In the genomic region with DNA sequence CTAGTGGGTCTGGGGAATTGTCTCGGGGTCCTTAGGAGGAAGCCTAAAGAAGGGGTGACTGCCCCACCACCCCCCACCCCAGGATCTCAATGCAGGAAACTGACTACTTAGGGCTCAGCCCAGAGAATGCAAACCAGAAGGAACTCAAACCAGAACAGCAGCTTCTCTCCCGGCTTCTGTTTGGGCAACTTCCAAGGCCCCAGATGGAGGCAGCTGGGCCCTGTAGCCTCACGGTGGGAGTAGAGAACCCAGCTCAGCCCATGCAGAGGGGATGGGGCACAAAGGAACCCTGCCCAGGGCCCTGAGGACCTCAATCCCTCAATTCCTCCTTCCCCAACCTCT, we compare ENCODE assay signal across 8 cellular contexts. TPM values are rescaled to one million over a fixed set of nuclear protein-coding genes. Genes with fewer than 3 reads are reported as not detected.
DNase-seq lines count a peak whose midpoint lies in the region; ATAC-seq and TF ChIP-seq lines count a peak whose summit lies in the region.

No MANE protein-coding gene starts in this region.

- no peak for TF ChIP-seq POLR2A in uterus (IDR thresholded peaks at IDR 0.05)

- H3K4me1 Mint-ChIP-seq in activated CD8-positive, alpha-beta T cell treated with anti-CD3 and anti-CD28 coated beads, Interleukin-2, amount 10 ng/mL, durations not matched to agents 7 days and 5 days (ENCODE audit: low read depth): peaks cover 42% of the 10 kb centered on the region

- TF ChIP-seq CTCF in cardiac muscle cell (IDR thresholded peaks at IDR 0.05; ENCODE audit: low read depth, low read length): peak; percentile 18
- no peak for TF ChIP-seq CTCF in uterus (IDR thresholded peaks at IDR 0.05)

- intact Hi-C loops in Right ventricle myocardium superior (cut with DNase I) (no loop called here), uterus (cut with DNase I; ENCODE audit: low total_unique reads) (no loop called here)

- POLR2A ChIA-PET in activated CD8-positive, alpha-beta T cell treated with anti-CD3 and anti-CD28 coated beads, Interleukin-2, amount 10 ng/mL, durations not matched to agents 7 days and 5 days (lab: Charles Lee): interaction anchor here (0.6 to 7.6 kb wide), 8 partner anchors 8 to 88 kb away, joined by 3 to 415 read pairs (median 15); a partner anchor contains a TSS

- CTCF ChIA-PET in activated CD8-positive, alpha-beta T cell treated with anti-CD3 and anti-CD28 coated beads, Interleukin-2, amount 10 ng/mL, durations not matched to agents 7 days and 5 days (lab: Charles Lee): interaction anchor here (1.0 to 7.4 kb wide), 8 partner anchors 9 to 247 kb away, joined by 3 to 135 read pairs (median 15); a partner anchor contains a TSS

- no peaks in the 10 kb centered on the region for H3K9me3 Mint-ChIP-seq in activated CD8-positive, alpha-beta T cell treated with anti-CD3 and anti-CD28 coated beads, Interleukin-2, amount 10 ng/mL, durations not matched to agents 7 days and 5 days (ENCODE audit: insufficient read depth)

- no peaks in the 10 kb centered on the region for H3K27me3 Mint-ChIP-seq in activated CD8-positive, alpha-beta T cell treated with anti-CD3 and anti-CD28 coated beads, Interleukin-2, amount 10 ng/mL, durations not matched to agents 7 days and 5 days (ENCODE audit: low read depth)

- H3K27ac ChIP-seq in cardiac muscle cell: no peak overlapping the region
- peak overlapping the region; percentile 38 for H3K27ac ChIP-seq in layer of hippocampus (ENCODE audit: low read depth, low read length)
- peak overlapping the region; percentile 93 to 96 for H3K27ac ChIP-seq in uterus

- DNase-seq in cardiac muscle cell (ENCODE audit: low read depth in 1 of 2, low spot score in 1 of 2) (peak in 1 of 2 donors; percentile 55), Right ventricle myocardium superior (no peak), uterus (peak in 1 of 2 donors; percentile 55), DMS79 treated with DMSO at 0.1 percent for 48 hours (lab: John Stamatoyannopoulos, UW) (no peak), 8988T (no peak), NCI-H2171 (lab: John Stamatoyannopoulos, UW) (no peak)
- no peak for DNase-seq in activated CD8-positive, alpha-beta T cell treated with anti-CD3 and anti-CD28 coated beads, Interleukin-2, amount 10 ng/mL, durations not matched to agents 7 days and 5 days

- H3K9me3 ChIP-seq in cardiac muscle cell (ENCODE audit: low read depth): no peaks in the 10 kb centered on the region
- no peaks in the 10 kb centered on the region for H3K9me3 ChIP-seq in uterus

- H3K27ac Mint-ChIP-seq in activated CD8-positive, alpha-beta T cell treated with anti-CD3 and anti-CD28 coated beads, Interleukin-2, amount 10 ng/mL, durations not matched to agents 7 days and 5 days: peak overlapping the region; percentile 89

- no peak for ATAC-seq in Right ventricle myocardium superior (ENCODE audit: poor library complexity)
- ATAC-seq in activated CD8-positive, alpha-beta T cell treated with anti-CD3 and anti-CD28 coated beads, Interleukin-2, amount 10 ng/mL, durations not matched to agents 7 days and 5 days: no peak

- peaks cover 50% of the 10 kb centered on the region for H3K36me3 Mint-ChIP-seq in activated CD8-positive, alpha-beta T cell treated with anti-CD3 and anti-CD28 coated beads, Interleukin-2, amount 10 ng/mL, durations not matched to agents 7 days and 5 days (ENCODE audit: low read depth)

- H3K27me3 ChIP-seq in cardiac muscle cell (no peaks in the 10 kb centered on the region), layer of hippocampus (ENCODE audit: control insufficient read depth, insufficient read depth, low read length) (no peaks in the 10 kb centered on the region), uterus (no peaks in the 10 kb centered on the region)

- H3K4me3 ChIP-seq in cardiac muscle cell (no peak overlapping the region), uterus (peak overlapping the region; percentile 62 to 83)

- H3K36me3 ChIP-seq in cardiac muscle cell (no peaks in the 10 kb centered on the region), uterus (no peaks in the 10 kb centered on the region)

- H3K4me3 Mint-ChIP-seq in activated CD8-positive, alpha-beta T cell treated with anti-CD3 and anti-CD28 coated beads, Interleukin-2, amount 10 ng/mL, durations not matched to agents 7 days and 5 days: peak overlapping the region; percentile 86

- peaks cover 3% of the 10 kb centered on the region for H3K4me1 ChIP-seq in cardiac muscle cell (ENCODE audit: low read depth)
- peaks cover 0 to 11% of the 10 kb centered on the region in 2 donors for H3K4me1 ChIP-seq in uterus

RNA-seq across cellular contexts. Expression of a gene that starts 2.3 kb away (rescaled TPM):
- total RNA-seq in cardiac muscle cell: 2.2 and 7.1 TPM in 2 replicates
- 4.6 and 5.0 TPM in 2 replicates for polyA plus RNA-seq in cardiac muscle cell
- 32.9 TPM for total RNA-seq in Right ventricle myocardium superior
- total RNA-seq in activated CD8-positive, alpha-beta T cell treated with anti-CD3 and anti-CD28 coated beads, Interleukin-2, amount 10 ng/mL, durations not matched to agents 7 days and 5 days: 100 to 1,000 TPM; 290 to 302 TPM
- 100 to 1,000 TPM in 1 of 4 donors, 10 to 100 TPM in 3; 32.1 to 217 (median 57.7) TPM for total RNA-seq in uterus

RNA-seq across cellular contexts. Expression of a gene that starts 35.6 kb away (rescaled TPM):
- 49.9 and 73.3 TPM in 2 replicates for total RNA-seq in cardiac muscle cell
- polyA plus RNA-seq in cardiac muscle cell: 77.0 and 87.7 TPM in 2 replicates
- total RNA-seq in Right ventricle myocardium superior: 29.1 TPM
- total RNA-seq in activated CD8-positive, alpha-beta T cell treated with anti-CD3 and anti-CD28 coated beads, Interleukin-2, amount 10 ng/mL, durations not matched to agents 7 days and 5 days: 100 to 1,000 TPM; 309 to 313 TPM
- 10 to 100 TPM; 41.3 to 91.2 (median 52.8) TPM for total RNA-seq in uterus

RNA-seq across cellular contexts. Expression of a gene that starts 49.6 kb away (rescaled TPM):
- total RNA-seq in cardiac muscle cell (123 and 147 TPM in 2 replicates), Right ventricle myocardium superior (129 TPM), uterus (100 to 1,000 TPM in 1 of 4 donors, 10 to 100 TPM in 3; 56.2 to 129 (median 82.4) TPM)
- polyA plus RNA-seq in cardiac muscle cell: 109 and 132 TPM in 2 replicates
- total RNA-seq in activated CD8-positive, alpha-beta T cell treated with anti-CD3 and anti-CD28 coated beads, Interleukin-2, amount 10 ng/mL, durations not matched to agents 7 days and 5 days: 100 to 1,000 TPM; 244 to 263 TPM
